8 cellular contexts compared by ENCODE assay signal in the genomic region with DNA sequence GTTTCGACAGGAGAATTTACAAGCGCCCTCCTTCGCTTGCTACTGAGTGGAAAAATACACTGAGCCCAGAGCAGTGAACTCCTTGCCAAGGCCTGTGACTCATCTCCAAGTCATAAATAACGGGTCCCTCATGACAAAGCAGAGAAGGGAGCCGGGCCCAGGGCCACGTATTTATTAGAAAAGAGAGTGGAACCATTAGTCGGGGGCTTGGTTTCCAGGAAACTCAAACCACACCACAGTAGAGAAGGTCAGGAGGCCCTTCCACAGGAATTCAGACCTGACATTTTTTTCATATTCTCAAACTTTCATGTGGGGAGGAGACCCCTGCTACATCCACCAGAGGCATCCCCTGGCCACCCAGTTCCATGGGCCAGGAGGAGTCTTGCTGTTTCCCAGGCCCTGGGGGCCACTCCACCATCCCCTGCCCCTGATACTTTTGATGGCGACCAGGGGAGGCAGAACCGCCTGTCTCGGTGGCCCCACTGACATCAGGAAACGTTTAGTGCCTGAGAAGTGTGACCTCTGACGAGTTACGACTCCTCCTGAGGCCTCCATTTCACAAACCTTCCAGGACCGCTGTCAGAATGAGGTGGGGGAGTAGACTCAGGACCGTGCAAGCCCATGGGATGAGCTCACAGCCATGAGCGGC.
DNase-seq lines count a peak whose midpoint lies in the region; ATAC-seq, FAIRE-seq and TF ChIP-seq lines count a peak whose summit lies in the region.

No MANE protein-coding gene starts in this region.

- H3K4me3 Mint-ChIP-seq in mesothelial cell of epicardium (no peak overlapping the region), immature natural killer cell (no peak overlapping the region)

- H2BK120ac ChIP-seq in IMR-90 (ENCODE audit: low read depth, low read length), result peak overlapping the region; percentile 65

- intact Hi-C loops in IMR-90 (cut with micrococcal nuclease), result no loop called here

- dilution Hi-C loops in IMR-90 (cut with HindIII; ENCODE audit: low sequenced_read_pairs, unreplicated experiment), result no loop called here

- peak overlapping the region; percentile 61 for H3K14ac ChIP-seq in IMR-90 (replicated peaks; ENCODE audit: low read depth, low read length)

- 50% methylated on average over 16 of the region's 16 CpGs for WGBS in A549 (ENCODE audit: missing lambda C conversion rate)
- WGBS in IMR-90 (ENCODE audit: extremely low coverage in 2 of 2, insufficient read length in 1 of 2), 2 experiments, result no CpG with 5 or more reads among the region's 16 CpGs

- H4K5ac ChIP-seq in IMR-90 (ENCODE audit: low read depth, low read length), result no peak overlapping the region; the same call in 1 of the 2 replicates

- H2AK9ac ChIP-seq in IMR-90 (replicated peaks; ENCODE audit: low read depth, low read length, poor library complexity), result peak overlapping the region; percentile 17

- in situ Hi-C loops in IMR-90 (cut with MboI; ENCODE audit: low sequenced_read_pairs), result no loop called here

- no peaks in the 10 kb centered on the region for H4K20me1 ChIP-seq in IMR-90 (ENCODE audit: insufficient read depth, low read length)

- no peak overlapping the region; the same call in 1 of the 2 replicates for H3K18ac ChIP-seq in IMR-90 (ENCODE audit: low read depth, low read length)

- H2AFZ ChIP-seq in IMR-90 (replicated peaks; ENCODE audit: low read length, poor library complexity), result peak overlapping the region; percentile 81

- H3K27ac ChIP-seq in A549 (peak overlapping the region; percentile 72 to 88), IMR-90 (ENCODE audit: insufficient read depth, low read length) (peak overlapping the region; percentile 3; the same call in 1 of the 2 replicates), coronary artery (peak overlapping the region; percentile 51 to 68)

- no peak overlapping the region for H3K56ac ChIP-seq in IMR-90 (ENCODE audit: extremely low read depth, insufficient read depth, low read length)

- H3K4me3 ChIP-seq in A549, result no peak overlapping the region
- no peak overlapping the region for H3K4me3 ChIP-seq in IMR-90 (ENCODE audit: insufficient read depth, low read depth, low read length)
- no peak overlapping the region for H3K4me3 ChIP-seq in coronary artery

- H3K27me3 Mint-ChIP-seq in mesothelial cell of epicardium (ENCODE audit: low read depth), result no peaks in the 10 kb centered on the region
- H3K27me3 Mint-ChIP-seq in immature natural killer cell (ENCODE audit: low read depth in 3 of 3), result peaks cover 4 to 8% (median 7%) of the 10 kb centered on the region in 3 donors

- peak overlapping the region; percentile 86 for H2AK5ac ChIP-seq in IMR-90 (ENCODE audit: low read depth, low read length)

- peaks cover 43% of the 10 kb centered on the region for H3K4me1 ChIP-seq in A549
- H3K4me1 ChIP-seq in IMR-90 (ENCODE audit: control insufficient read depth, insufficient read depth, low read length), result peaks cover 12% of the 10 kb centered on the region

- POLR2A ChIA-PET in A549 (lab: Yijun Ruan, JAX), result no interaction called here
- POLR2A ChIA-PET in IMR-90 (lab: Charles Lee; ENCODE audit: unreplicated experiment), result no interaction called here

- CTCF ChIA-PET in A549 (lab: Yijun Ruan, JAX) (interaction anchor here (0.9 kb wide), 1 partner anchor 36 kb away, joined by 3 read pairs; no protein-coding TSS in a partner anchor), IMR-90 (lab: Yijun Ruan, JAX) (no interaction called here)

- H4K91ac ChIP-seq in IMR-90 (ENCODE audit: insufficient read depth, low read depth, low read length), result peak overlapping the region; percentile 57; the same call in 1 of the 2 replicates

- H3K4me2 ChIP-seq in A549, result peak overlapping the region; percentile 69
- no peak overlapping the region for H3K4me2 ChIP-seq in IMR-90 (ENCODE audit: low read depth, low read length)

- peaks cover 29% of the 10 kb centered on the region for H3K9me3 ChIP-seq in A549
- H3K9me3 ChIP-seq in IMR-90 (ENCODE audit: control insufficient read depth, insufficient read depth, low read length), result peaks cover 6% of the 10 kb centered on the region; the same call in 1 of the 2 replicates

- TF ChIP-seq RAD21 in A549 (conservative IDR thresholded peaks at IDR 0.05 in 1 of 2, IDR thresholded peaks at IDR 0.05 in 1 of 2), result no peak
- no peak for TF ChIP-seq RAD21 in IMR-90 (IDR thresholded peaks at IDR 0.05; ENCODE audit: low read length)

- H3K9ac ChIP-seq in IMR-90 (ENCODE audit: low read depth, low read length), result no peak overlapping the region

- peak overlapping the region; percentile 21; the same call in 1 of the 3 replicates for H2BK15ac ChIP-seq in IMR-90 (ENCODE audit: low read depth, low read length)

- peaks cover 10% of the 10 kb centered on the region; the same call in 1 of the 2 replicates for H3K9me1 ChIP-seq in IMR-90 (ENCODE audit: insufficient read depth, low read length)

- H3K4ac ChIP-seq in IMR-90 (ENCODE audit: low read depth, low read length), result peak overlapping the region; percentile 75

- FAIRE-seq in A549 (lab: Jason Lieb, UNC), result no peak
- no peak for FAIRE-seq in GM12891 (lab: Jason Lieb, UNC)

- H3K4me1 Mint-ChIP-seq in mesothelial cell of epicardium, result peaks cover 56% of the 10 kb centered on the region
- no peaks in the 10 kb centered on the region for H3K4me1 Mint-ChIP-seq in immature natural killer cell

- peak overlapping the region in 1 of 2 experiments; percentile 8; a peak in 1 of 4 replicates for H4K8ac ChIP-seq in IMR-90 (ENCODE audit: low read depth in 2 of 2, low read length in 2 of 2)

- H3K36me3 ChIP-seq in IMR-90 (ENCODE audit: control insufficient read depth, insufficient read depth, low read length), result no peaks in the 10 kb centered on the region

- H3K9me3 Mint-ChIP-seq in mesothelial cell of epicardium, result peaks cover 27% of the 10 kb centered on the region
- H3K9me3 Mint-ChIP-seq in immature natural killer cell, result no peaks in the 10 kb centered on the region

- peak overlapping the region; percentile 18 for H2BK5ac ChIP-seq in IMR-90 (ENCODE audit: low read depth, low read length, poor library complexity, severe bottlenecking)

- H3K27ac Mint-ChIP-seq in mesothelial cell of epicardium (peak overlapping the region; percentile 82), immature natural killer cell (no peak overlapping the region)

- no peak for TF ChIP-seq CTCF in A549 (IDR thresholded peaks at IDR 0.05)
- TF ChIP-seq CTCF in IMR-90 (conservative IDR thresholded peaks at IDR 0.05; ENCODE audit: low read depth, low read length), result no peak
- no peak for TF ChIP-seq CTCF in coronary artery (IDR thresholded peaks at IDR 0.05)
- no peak for TF ChIP-seq CTCF in mesothelial cell of epicardium (IDR thresholded peaks at IDR 0.05; ENCODE audit: unreplicated experiment)

- H3K36me3 Mint-ChIP-seq in mesothelial cell of epicardium (peaks cover 12% of the 10 kb centered on the region), immature natural killer cell (no peaks in the 10 kb centered on the region)

- peaks cover 6% of the 10 kb centered on the region for H3K27me3 ChIP-seq in IMR-90 (ENCODE audit: control insufficient read depth, insufficient read depth, low read length)

- ATAC-seq in A549 (peak; percentile 93), IMR-90 (ENCODE audit: low read depth) (peak; percentile 81)

- peak; percentile 72 to 87 for DNase-seq in A549 (ENCODE audit: low read depth in 1 of 2, low spot score in 1 of 2)
- peak; percentile 86 for DNase-seq in IMR-90
- peak; percentile 86 for DNase-seq in coronary artery (ENCODE audit: low spot score)
- no peak for DNase-seq in mesothelial cell of epicardium (ENCODE audit: low spot score in 2 of 2, unreplicated experiment in 2 of 2)
- DNase-seq in SK-N-DZ (ENCODE audit: low spot score), result no peak
- no peak for DNase-seq in GM12891 (ENCODE audit: insufficient read length, low spot score)
- DNase-seq in immature natural killer cell, result no peak
- DNase-seq in activated gamma-delta T cell (lab: John Stamatoyannopoulos, UW), result no peak

- no peak overlapping the region for H3K23ac ChIP-seq in IMR-90 (ENCODE audit: low read depth, low read length)

- TF ChIP-seq EP300 in A549 (IDR thresholded peaks at IDR 0.05), result 0 out of 5 replicates have a peak, but pooled peaks of 1 of the 2 experiments have one; percentile 36

- BruUV-seq in IMR-90 (replicated peaks; lab: Mats Ljungman, UMichigan), result no TSS peak

- H3K79me1 ChIP-seq in IMR-90 (ENCODE audit: low read depth in 1 of 2, low read length in 2 of 2), result no peaks in the 10 kb centered on the region

- peak overlapping the region; percentile 84 for H2BK20ac ChIP-seq in IMR-90 (ENCODE audit: low read depth, low read length)

- TF ChIP-seq POLR2A in A549 (IDR thresholded peaks at IDR 0.05; ENCODE audit: low read length) (no peak), IMR-90 (IDR thresholded peaks at IDR 0.05; ENCODE audit: low read depth, low read length) (no peak), GM12891 (IDR thresholded peaks at IDR 0.05; ENCODE audit: low read depth, low read length) (no peak)

TF ChIP-seq in A549, 52 proteins besides CTCF, POLR2A, EP300 and RAD21 (continues in another document):
- TF ChIP-seq EHF (CRISPR knock-in tag; IDR thresholded peaks at IDR 0.05) (no peak), SMC3 (IDR thresholded peaks at IDR 0.05) (0 out of 3 replicates have a peak, but pooled peaks have one; percentile 10), HOXB13 (CRISPR knock-in tag; IDR thresholded peaks at IDR 0.05; ENCODE audit: low read depth) (peak; percentile 9; the same call in 1 of the 2 replicates), TP53 (CRISPR knock-in tag; IDR thresholded peaks at IDR 0.05) (no peak), FOSL2 (IDR thresholded peaks at IDR 0.05) (peak; percentile 80), FOSL2 (CRISPR knock-in tag; IDR thresholded peaks at IDR 0.05) (peak; percentile 92), ZC3H11A (IDR thresholded peaks at IDR 0.05) (no peak)

TF ChIP-seq in IMR-90, 13 proteins besides CTCF, POLR2A, EP300 and RAD21 (continues in another document):
- peak; percentile 84 for TF ChIP-seq FOS (IDR thresholded peaks at IDR 0.05; ENCODE audit: low read depth, low read length)
- peak; percentile 10; the same call in 1 of the 2 replicates for TF ChIP-seq BHLHE40 (IDR thresholded peaks at IDR 0.05; ENCODE audit: low read depth, low read length)
- no peak for TF ChIP-seq MAZ (IDR thresholded peaks at IDR 0.05; ENCODE audit: borderline replicate concordance, low read depth, low read length)
- TF ChIP-seq CHD1 (IDR thresholded peaks at IDR 0.05; ENCODE audit: low read depth, low read length), result no peak

TF ChIP-seq in GM12891, 5 proteins besides CTCF, POLR2A, EP300 and RAD21:
- no peak for TF ChIP-seq POLR2AphosphoS5 (IDR thresholded peaks at IDR 0.05; ENCODE audit: low read depth, low read length)
- TF ChIP-seq PAX5 (IDR thresholded peaks at IDR 0.05; ENCODE audit: insufficient read depth, low read length, severe bottlenecking), result no peak
- TF ChIP-seq SPI1 (IDR thresholded peaks at IDR 0.05; ENCODE audit: low read depth, low read length), result no peak
- TF ChIP-seq POU2F2 (IDR thresholded peaks at IDR 0.05; ENCODE audit: low read depth, low read length), result no peak
- no peak for TF ChIP-seq TAF1 (IDR thresholded peaks at IDR 0.05; ENCODE audit: low read depth, low read length)

Comparison
In these comparisons a context has a peak if more than half of its experiments do, and no peak if none do; other contexts are left out.
1. DNase-seq: peak in A549 (2 of 2), IMR-90 (single experiment) and coronary artery (single experiment); none in mesothelial cell of epicardium (0 of 2), SK-N-DZ (single experiment), GM12891 (single experiment), immature natural killer cell (0 of 3) and activated gamma-delta T cell (single experiment).
2. H3K27ac ChIP-seq: peak in every context shown above with its lines; median percentile 80 in A549; 60 in coronary artery; 3 in IMR-90.